Comparison of ENCODE assay signal across 14 cellular contexts in genomic region chr1:180849031-180849775, GRCh38.
A peak's percentile ranks its signal among the peaks of the same experiment; 100 is the strongest.
DNase-seq lines count a peak whose midpoint lies in the region; ATAC-seq lines count a peak whose summit lies in the region.
"Had no signal": no experiment of that assay in that cellular context is flagged by ENCODE, and none has a peak within 500 bp of the region (broad histone marks: within the 10 kb centered on the region; RNA-seq: fewer than 3 reads in every experiment).

No MANE protein-coding gene starts in this region.

- intact Hi-C loops in left ventricle myocardium superior (cut with micrococcal nuclease), result no loop called here

- no peaks in the 10 kb centered on the region for H3K27me3 Mint-ChIP-seq in stimulated activated memory B cell treated with anti-CD40 and anti-IgM and Interleukin-4, amounts not matched to agents 10 μg/mL and 1 μg/mL and 100 μg/mL, for 72 hours
- H3K27me3 Mint-ChIP-seq: activated CD8-positive, alpha-beta memory T cell treated with anti-CD3 and anti-CD28 coated beads, Interleukin-2, amount 10 ng/mL, durations not matched to agents 7 days and 5 days had no signal

- peaks cover 6% of the 10 kb centered on the region for H3K9me3 Mint-ChIP-seq in stimulated activated memory B cell treated with anti-CD40 and anti-IgM and Interleukin-4, amounts not matched to agents 10 μg/mL and 1 μg/mL and 100 μg/mL, for 72 hours

- H3K4me1 Mint-ChIP-seq in stimulated activated memory B cell treated with anti-CD40 and anti-IgM and Interleukin-4, amounts not matched to agents 10 μg/mL and 1 μg/mL and 100 μg/mL, for 72 hours, result peaks cover 18% of the 10 kb centered on the region

- peaks cover 33% of the 10 kb centered on the region for H3K36me3 Mint-ChIP-seq in stimulated activated memory B cell treated with anti-CD40 and anti-IgM and Interleukin-4, amounts not matched to agents 10 μg/mL and 1 μg/mL and 100 μg/mL, for 72 hours

- DNase-seq in NCI-H748 (lab: John Stamatoyannopoulos, UW; ENCODE audit: unreplicated experiment) (peak; percentile 21), NCI-H748 treated with DMSO at 0.1 percent for 48 hours (lab: John Stamatoyannopoulos, UW) (no peak), superior temporal gyrus (ENCODE audit: extremely low spot score) (no peak), left ventricle myocardium superior (no peak)
- DNase-seq in NK-92 treated with Interleukin-12 subunit alpha and Interleukin-12 subunit beta, amount 100 ng/mL, for 24 hours (lab: John Stamatoyannopoulos, UW), result no peak
- DNase-seq: activated CD8-positive, alpha-beta memory T cell treated with anti-CD3 and anti-CD28 coated beads, Interleukin-2, amount 10 ng/mL, durations not matched to agents 7 days and 5 days; brain microvascular endothelial cell; GDM1; left colon; NCI-H226 had no signal

- ATAC-seq in HG02588 (IDR thresholded peaks at IDR 0.05; ENCODE audit: unreplicated experiment) (peak; percentile 79), HG03460 (IDR thresholded peaks at IDR 0.05; ENCODE audit: unreplicated experiment) (peak; percentile 77), left ventricle myocardium superior (no peak)
- ATAC-seq in stimulated activated memory B cell treated with anti-CD40 and anti-IgM and Interleukin-4, amounts not matched to agents 10 μg/mL and 1 μg/mL and 100 μg/mL, for 72 hours, result no peak
- ATAC-seq: A549; activated CD8-positive, alpha-beta memory T cell treated with anti-CD3 and anti-CD28 coated beads, Interleukin-2, amount 10 ng/mL, durations not matched to agents 7 days and 5 days; left colon had no signal

- H3K27ac Mint-ChIP-seq in stimulated activated memory B cell treated with anti-CD40 and anti-IgM and Interleukin-4, amounts not matched to agents 10 μg/mL and 1 μg/mL and 100 μg/mL, for 72 hours, result no peak overlapping the region
- H3K27ac Mint-ChIP-seq: activated CD8-positive, alpha-beta memory T cell treated with anti-CD3 and anti-CD28 coated beads, Interleukin-2, amount 10 ng/mL, durations not matched to agents 7 days and 5 days had no signal

- no peak overlapping the region for H3K4me3 Mint-ChIP-seq in stimulated activated memory B cell treated with anti-CD40 and anti-IgM and Interleukin-4, amounts not matched to agents 10 μg/mL and 1 μg/mL and 100 μg/mL, for 72 hours
- H3K4me3 Mint-ChIP-seq: activated CD8-positive, alpha-beta memory T cell treated with anti-CD3 and anti-CD28 coated beads, Interleukin-2, amount 10 ng/mL, durations not matched to agents 7 days and 5 days had no signal

Comparison
In these comparisons a context has a peak if more than half of its experiments do, and no peak if none do; other contexts are left out.
1. ATAC-seq: peak in HG02588 (single experiment) and HG03460 (single experiment); none in stimulated activated memory B cell treated with anti-CD40 and anti-IgM and Interleukin-4, amounts not matched to agents 10 μg/mL and 1 μg/mL and 100 μg/mL, for 72 hours (single experiment) and left ventricle myocardium superior (single experiment).